ENCODE assay signal across 8 cellular contexts in the genomic region with DNA sequence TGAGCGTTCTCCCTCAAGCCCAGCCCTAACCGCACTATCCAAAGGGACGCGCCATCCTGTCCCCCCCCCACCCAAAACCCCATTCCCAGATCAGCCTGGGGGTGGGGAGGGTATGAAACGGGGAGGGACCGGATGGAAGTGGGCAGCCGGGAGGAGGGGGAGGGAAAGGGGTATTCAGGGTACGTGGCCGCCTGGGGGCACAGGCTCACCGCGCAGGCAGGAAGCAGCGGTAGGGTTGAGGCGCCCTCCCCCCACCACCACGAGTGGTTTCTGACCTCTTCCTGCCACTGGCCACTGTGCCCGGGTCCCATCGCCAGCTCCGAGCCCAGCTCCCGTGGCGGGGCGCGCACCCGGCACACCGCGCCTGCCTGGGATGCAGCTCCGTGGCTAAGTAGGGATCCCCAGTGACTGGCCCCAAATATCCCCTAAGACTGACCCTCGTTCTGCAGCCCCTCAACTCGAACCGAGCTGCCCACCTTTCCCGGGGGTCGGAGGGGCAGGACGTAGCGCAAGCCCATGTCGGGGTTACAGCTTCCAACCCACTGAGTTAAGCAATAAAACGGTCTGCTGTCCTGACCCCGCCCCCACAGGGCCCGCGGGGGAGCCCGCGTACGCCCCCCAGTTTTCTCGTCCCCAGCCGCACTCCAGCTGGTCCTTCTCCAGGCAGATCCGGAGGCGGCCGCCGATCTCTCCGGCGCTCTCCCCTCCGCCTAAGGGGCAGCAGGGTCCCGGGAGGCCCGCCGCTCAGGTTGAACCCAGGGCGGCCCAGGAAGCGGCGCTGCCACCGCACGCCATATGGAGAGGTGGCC. TPM values are rescaled to one million over a fixed set of nuclear protein-coding genes. Genes with fewer than 3 reads are reported as not detected.
DNase-seq lines count a peak whose midpoint lies in the region; ATAC-seq and TF ChIP-seq lines count a peak whose summit lies in the region.

No MANE protein-coding gene starts in this region.

- H3K9me2 ChIP-seq in PC-9 (ENCODE audit: insufficient read depth), result no peaks in the 10 kb centered on the region

- H2AFZ ChIP-seq in PC-9, result no peak overlapping the region
- no peak overlapping the region for H2AFZ ChIP-seq in osteoblast (ENCODE audit: low read length)

- peak; percentile 23 to 81 (median 48) for DNase-seq in CD4-positive, CD25-positive, alpha-beta regulatory T cell
- DNase-seq in H7, result peak; percentile 83
- peak; percentile 86 to 91 for DNase-seq in PC-9
- peak; percentile 42 for DNase-seq in activated naive CD4-positive, alpha-beta T cell treated with Interleukin-2 at 50 U/mL for 16 hours
- DNase-seq in foreskin melanocyte, result peak; percentile 91
- DNase-seq in osteoblast (ENCODE audit: insufficient read length, low spot score, missing footprints), result peak; percentile 95

- peaks cover 24% of the 10 kb centered on the region for H3K4me1 ChIP-seq in CD4-positive, CD25-positive, alpha-beta regulatory T cell (ENCODE audit: control insufficient read depth, insufficient read depth, low read length, poor library complexity, severe bottlenecking)
- H3K4me1 ChIP-seq in PC-9 (replicated peaks; ENCODE audit: insufficient read depth) (peaks cover 47% of the 10 kb centered on the region), osteoblast (ENCODE audit: insufficient read depth, low read length) (peaks cover 72% of the 10 kb centered on the region)

- H3K4me3 Mint-ChIP-seq in CD4-positive, CD25-positive, alpha-beta regulatory T cell, result peak overlapping the region; percentile 89 to 94 (median 92)

- peak overlapping the region; percentile 76 for H3K27ac ChIP-seq in CD4-positive, CD25-positive, alpha-beta regulatory T cell (ENCODE audit: insufficient read depth, low read length, poor library complexity, severe bottlenecking)
- H3K27ac ChIP-seq in PC-9, result peak overlapping the region; percentile 93
- H3K27ac ChIP-seq in osteoblast (ENCODE audit: low read depth, low read length), result peak overlapping the region; percentile 84

- H3K9me3 ChIP-seq in CD4-positive, CD25-positive, alpha-beta regulatory T cell (ENCODE audit: control insufficient read depth in 2 of 2, low read length in 2 of 2), result peaks cover 0 to 6% of the 10 kb centered on the region in 2 experiments
- H3K9me3 ChIP-seq in PC-9 (ENCODE audit: insufficient read depth, low read depth), result no peaks in the 10 kb centered on the region
- H3K9me3 ChIP-seq in osteoblast (ENCODE audit: low read depth, low read length), result no peaks in the 10 kb centered on the region

- ATAC-seq in CD4-positive, CD25-positive, alpha-beta regulatory T cell (ENCODE audit: low read depth in 2 of 2), result peak; percentile 26 to 36
- ATAC-seq in HG03095 (IDR thresholded peaks at IDR 0.05; ENCODE audit: unreplicated experiment) (no peak), GM21723 (IDR thresholded peaks at IDR 0.05; ENCODE audit: unreplicated experiment) (no peak)

- BruUV-seq in PC-9 (replicated peaks; lab: Mats Ljungman, UMichigan), result TSS peak; percentile 73

- H3K4me2 ChIP-seq in PC-9 (peak overlapping the region; percentile 100), osteoblast (ENCODE audit: insufficient read depth, low read length) (peak overlapping the region; percentile 90)

- H3K27me3 ChIP-seq in CD4-positive, CD25-positive, alpha-beta regulatory T cell (ENCODE audit: control insufficient read depth, insufficient read depth, low read length), result no peaks in the 10 kb centered on the region
- H3K27me3 ChIP-seq in H7 (ENCODE audit: control insufficient read depth, insufficient read depth, low read length), result no peaks in the 10 kb centered on the region
- H3K27me3 ChIP-seq in PC-9 (ENCODE audit: insufficient read depth, low read depth), result no peaks in the 10 kb centered on the region
- no peaks in the 10 kb centered on the region for H3K27me3 ChIP-seq in osteoblast (ENCODE audit: insufficient read depth, low read length)

- intact Hi-C loops in PC-9 (cut with micrococcal nuclease; ENCODE audit: unreplicated experiment), result loop anchor here (1.0 to 5.0 kb wide), 4 partner anchors 13 to 174 kb away; a partner anchor contains a TSS

- peak overlapping the region; percentile 95 to 99 (median 97) for H3K27ac Mint-ChIP-seq in CD4-positive, CD25-positive, alpha-beta regulatory T cell

- peaks cover 33% of the 10 kb centered on the region; the same call in 1 of the 2 replicates for H3F3A ChIP-seq in PC-9 (ENCODE audit: insufficient read depth, low read depth)

- peaks cover 11% of the 10 kb centered on the region for H3K36me3 ChIP-seq in CD4-positive, CD25-positive, alpha-beta regulatory T cell (ENCODE audit: control insufficient read depth, insufficient read depth, low read length)
- H3K36me3 ChIP-seq in H7 (replicated peaks; ENCODE audit: control insufficient read depth, insufficient read depth, low read length) (peaks cover 13% of the 10 kb centered on the region), PC-9 (ENCODE audit: low read depth) (peaks cover 36% of the 10 kb centered on the region), osteoblast (ENCODE audit: insufficient read depth, low read length) (peaks cover 42% of the 10 kb centered on the region)

- H3K36me3 Mint-ChIP-seq in CD4-positive, CD25-positive, alpha-beta regulatory T cell, result peaks cover 30% of the 10 kb centered on the region

- H3K79me2 ChIP-seq in PC-9 (ENCODE audit: low read depth) (peaks cover 61% of the 10 kb centered on the region), osteoblast (ENCODE audit: insufficient read depth, low read length) (peaks cover 63% of the 10 kb centered on the region)

- peaks cover 10% of the 10 kb centered on the region for H3K27me3 Mint-ChIP-seq in CD4-positive, CD25-positive, alpha-beta regulatory T cell

- TF ChIP-seq CTCF in PC-9 (conservative IDR thresholded peaks at IDR 0.05) (no peak), osteoblast (IDR thresholded peaks at IDR 0.05; ENCODE audit: extremely low read depth, low read depth, low read length) (no peak)

- peaks cover 0 to 62% (median 26%) of the 10 kb centered on the region in 4 donors for H3K4me1 Mint-ChIP-seq in CD4-positive, CD25-positive, alpha-beta regulatory T cell

- H3K4me3 ChIP-seq in CD4-positive, CD25-positive, alpha-beta regulatory T cell (ENCODE audit: low read depth, low read length), result peak overlapping the region; percentile 68
- H3K4me3 ChIP-seq in H7 (ENCODE audit: insufficient read depth, low read depth, low read length) (peak overlapping the region; percentile 97), PC-9 (peak overlapping the region; percentile 76), osteoblast (ENCODE audit: insufficient read depth, low read length) (peak overlapping the region; percentile 96)

- peaks cover 0 to 13% (median 0%) of the 10 kb centered on the region in 7 donors for H3K9me3 Mint-ChIP-seq in CD4-positive, CD25-positive, alpha-beta regulatory T cell

- H4K20me1 ChIP-seq in PC-9 (ENCODE audit: insufficient read depth) (peaks cover 39% of the 10 kb centered on the region), osteoblast (ENCODE audit: insufficient read depth, low read length) (peaks cover 35% of the 10 kb centered on the region)

- CTCF ChIA-PET in PC-9 (lab: Charles Lee), result interaction anchor here (0.6 to 0.8 kb wide), 2 partner anchors 38 to 123 kb away, joined by 3 to 4 read pairs; no protein-coding TSS in a partner anchor

- POLR2A ChIA-PET in PC-9 (lab: Charles Lee; ENCODE audit: unreplicated experiment), result interaction anchor here (0.5 to 2.2 kb wide), 12 partner anchors 10 to 125 kb away, joined by 3 to 44 read pairs (median 6); no protein-coding TSS in a partner anchor

RNA-seq across cellular contexts. Expression of a gene that starts 1.2 kb away (rescaled TPM):
- 47.5 TPM for total RNA-seq in CD4-positive, CD25-positive, alpha-beta regulatory T cell
- polyA plus RNA-seq in CD4-positive, CD25-positive, alpha-beta regulatory T cell, result 10 to 100 TPM; 28.3 to 78.8 (median 51.8) TPM
- 161 and 169 TPM in 2 replicates for total RNA-seq in H7 (2014; rRNA removed; shearing (Covaris generic))
- 314 and 323 TPM in 2 replicates for total RNA-seq in PC-9 (2021)
- 444 and 447 TPM in 2 replicates for total RNA-seq in osteoblast

Comparison
In these comparisons a context has a peak if more than half of its experiments do, and no peak if none do; other contexts are left out.
1. ATAC-seq: peak in CD4-positive, CD25-positive, alpha-beta regulatory T cell (2 of 2); none in HG03095 (single experiment) and GM21723 (single experiment).
2. DNase-seq: peak in every context shown above with its lines; median percentile 95 in osteoblast; 91 in foreskin melanocyte; 88 in PC-9; 83 in H7; 48 in CD4-positive, CD25-positive, alpha-beta regulatory T cell; 42 in activated naive CD4-positive, alpha-beta T cell treated with Interleukin-2 at 50 U/mL for 16 hours.
3. Peak in every context shown above with its lines, with median percentiles within 50 percentile points of each other: H3K27ac ChIP-seq and H3K4me3 ChIP-seq.